ENCODE assay signal across 9 cellular contexts in genomic region chr19:13838071-13838942, GRCh38. TPM values are rescaled to one million over a fixed set of nuclear protein-coding genes. Genes with fewer than 3 reads are reported as not detected.
DNase-seq lines count a peak whose midpoint lies in the region; ATAC-seq and TF ChIP-seq lines count a peak whose summit lies in the region.
"Had no signal": no experiment of that assay in that cellular context is flagged by ENCODE, and none has a peak within 500 bp of the region (broad histone marks: within the 10 kb centered on the region; RNA-seq: fewer than 3 reads in every experiment).

No MANE protein-coding gene starts in this region.

- no peak for TF ChIP-seq POLR2A in tibial nerve (IDR thresholded peaks at IDR 0.05)

- no peak for ATAC-seq in lung (ENCODE audit: insufficient read depth, low FRiP score)
- ATAC-seq in GM21367 (IDR thresholded peaks at IDR 0.05; ENCODE audit: unreplicated experiment) = no peak
- ATAC-seq in HG03565 (IDR thresholded peaks at IDR 0.05; ENCODE audit: unreplicated experiment) = no peak

- peaks cover 0 to 23% of the 10 kb centered on the region in 2 donors for H3K36me3 ChIP-seq in lung (ENCODE audit: control insufficient read depth in 2 of 2, insufficient read depth in 2 of 2, low read length in 2 of 2)
- peaks cover 0 to 28% (median 2%) of the 10 kb centered on the region in 3 donors for H3K36me3 ChIP-seq in tibial nerve

- peak; percentile 68 for DNase-seq in activated effector memory CD4-positive, alpha-beta T cell treated with anti-CD3 and anti-CD28 coated beads, Interleukin-2, amount 50 U/mL, for 16 hours
- no peak for DNase-seq in activated effector memory CD4-positive, alpha-beta T cell treated with Interleukin-2 at 50 U/mL for 16 hours
- DNase-seq in astrocyte of the cerebellum (ENCODE audit: low read depth) = no peak
- DNase-seq in lung (ENCODE audit: low spot score) = no peak
- no peak for DNase-seq in tibial nerve (ENCODE audit: low spot score in 2 of 2)
- no peak for DNase-seq in GM10248 (ENCODE audit: extremely low spot score)
- DNase-seq: NCI-H2081 had no signal

- WGBS in lung, 2 donors = 52 to 62% methylated on average over 13 of the region's 13 CpGs
- 68% methylated on average over 13 of the region's 13 CpGs for WGBS in tibial nerve, 2 donors

- H3K4me3 ChIP-seq in astrocyte of the cerebellum (ENCODE audit: low read depth, low read length) (peak overlapping the region; percentile 75), lung (peak overlapping the region; percentile 27), tibial nerve (peak overlapping the region; percentile 85 to 99 (median 96))

- H3K27me3 ChIP-seq in lung (ENCODE audit: control insufficient read depth, insufficient read depth) (no peaks in the 10 kb centered on the region), tibial nerve (no peaks in the 10 kb centered on the region)

- CTCF ChIA-PET in GM10248 (lab: Yijun Ruan, JAX) = interaction anchor here (1.3 to 3.8 kb wide), 3 partner anchors 24 to 235 kb away, joined by 3 to 19 read pairs (median 5); no protein-coding TSS in a partner anchor

- in situ Hi-C loops in astrocyte of the cerebellum (cut with HindIII; ENCODE audit: low sequenced_read_pairs) = no loop called here

- peaks cover 0 to 21% of the 10 kb centered on the region in 2 donors for H3K4me1 ChIP-seq in lung (ENCODE audit: control insufficient read depth in 2 of 2, insufficient read depth in 2 of 2, low read length in 2 of 2)
- H3K4me1 ChIP-seq in tibial nerve = peaks cover 0 to 88% (median 73%) of the 10 kb centered on the region in 4 donors

- TF ChIP-seq CTCF in astrocyte of the cerebellum (IDR thresholded peaks at IDR 0.05; ENCODE audit: low read depth, low read length, missing control alignments) (no peak), lung (IDR thresholded peaks at IDR 0.05; ENCODE audit: control extremely low read depth, extremely low read depth) (no peak), tibial nerve (IDR thresholded peaks at IDR 0.05) (no peak), GM10248 (IDR thresholded peaks at IDR 0.05; ENCODE audit: control extremely low read depth, extremely low read depth, low read depth, missing control alignments) (no peak)

- POLR2A ChIA-PET in GM10248 (lab: Yijun Ruan, JAX) = interaction anchor here (3.2 kb wide), 1 partner anchor 8 kb away, joined by 23 read pairs; no protein-coding TSS in a partner anchor

- TF ChIP-seq EP300 in tibial nerve (IDR thresholded peaks at IDR 0.05) = no peak

- H3K27ac ChIP-seq in lung (ENCODE audit: low read depth in 1 of 2, low read length in 1 of 2) (peak overlapping the region; percentile 98 to 99), tibial nerve (peak overlapping the region; percentile 96 to 100 (median 98))

- H3K9me3 ChIP-seq in lung (ENCODE audit: control insufficient read depth in 2 of 2, insufficient read depth in 1 of 2, low read length in 1 of 2) (no peaks in the 10 kb centered on the region), tibial nerve (no peaks in the 10 kb centered on the region)

RNA-seq across cellular contexts. Expression of gene NANOS3, which starts 38.6 kb away (rescaled TPM):
- 1 to 10 TPM in 1 of 2 donors, not detected in 1; 1.5 TPM for total RNA-seq in lung
- polyA plus RNA-seq in lung = under 1 TPM; 0.81 to 0.82 TPM
- not detected for total RNA-seq in tibial nerve

RNA-seq across cellular contexts. Expression of gene ZSWIM4, which starts 43.1 kb away (rescaled TPM):
- total RNA-seq in lung (10 to 100 TPM in 1 of 2 donors, 1 to 10 TPM in 1; 7.6 to 10.5 TPM), tibial nerve (10 to 100 TPM in 1 of 4 donors, 1 to 10 TPM in 3; 2.8 to 19.8 (median 4.0) TPM)
- 10 to 100 TPM in 1 of 2 donors, 1 to 10 TPM in 1; 3.7 to 10.0 TPM for polyA plus RNA-seq in lung

Comparison
In these comparisons a context has a peak if more than half of its experiments do, and no peak if none do; other contexts are left out.
1. H3K4me3 ChIP-seq: peak in every context shown above with its lines; median percentile 96 in tibial nerve; 75 in astrocyte of the cerebellum; 27 in lung.